Comparison of ENCODE assay signal across 1 cellular context in the genomic region with DNA sequence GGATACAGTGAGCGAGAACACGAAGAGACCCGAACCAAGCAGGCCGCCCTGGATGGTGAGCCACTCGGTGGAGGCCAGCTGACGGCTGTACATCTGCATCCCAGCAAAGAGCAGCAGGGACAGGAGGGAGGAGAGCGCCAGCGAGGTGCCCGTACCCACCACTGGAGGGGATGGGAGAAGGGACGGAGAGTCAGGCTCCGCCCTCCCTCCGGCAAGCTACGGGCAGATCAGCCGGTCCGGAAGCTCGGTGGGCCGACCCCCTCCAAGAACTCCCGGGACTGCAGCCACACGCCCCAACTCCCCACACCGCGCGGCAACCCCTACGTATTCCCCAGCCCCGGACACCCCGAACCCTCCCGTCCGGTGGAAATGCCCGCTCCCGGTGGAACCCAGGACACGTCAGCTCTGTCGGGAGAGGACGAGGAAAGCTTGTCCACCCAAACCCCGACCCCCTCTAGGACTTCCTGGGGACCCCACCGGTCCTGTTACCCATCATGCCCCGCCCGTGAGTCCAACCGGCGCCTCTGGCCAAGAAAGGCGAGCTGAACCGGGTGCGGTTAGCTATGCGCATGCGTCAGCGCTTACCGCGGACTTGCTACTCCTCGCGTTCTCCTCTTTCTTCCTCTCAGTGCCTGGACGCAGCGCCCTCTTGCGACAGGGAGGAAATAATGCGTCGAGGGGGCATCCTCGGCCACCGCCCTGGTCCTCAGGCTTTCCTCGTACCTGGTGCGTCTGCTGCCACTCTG.
TF ChIP-seq lines count a peak whose summit lies in the region.

A gene (minus strand): TSS at position 573 of the 746 bp plus-strand sequence. CDS start 80 bp downstream, at position 493.

TF ChIP-seq in HepG2, 621 proteins besides CTCF, POLR2A, EP300 and RAD21 (continued from another document and continues in another):
- TF ChIP-seq, protein P1, sequence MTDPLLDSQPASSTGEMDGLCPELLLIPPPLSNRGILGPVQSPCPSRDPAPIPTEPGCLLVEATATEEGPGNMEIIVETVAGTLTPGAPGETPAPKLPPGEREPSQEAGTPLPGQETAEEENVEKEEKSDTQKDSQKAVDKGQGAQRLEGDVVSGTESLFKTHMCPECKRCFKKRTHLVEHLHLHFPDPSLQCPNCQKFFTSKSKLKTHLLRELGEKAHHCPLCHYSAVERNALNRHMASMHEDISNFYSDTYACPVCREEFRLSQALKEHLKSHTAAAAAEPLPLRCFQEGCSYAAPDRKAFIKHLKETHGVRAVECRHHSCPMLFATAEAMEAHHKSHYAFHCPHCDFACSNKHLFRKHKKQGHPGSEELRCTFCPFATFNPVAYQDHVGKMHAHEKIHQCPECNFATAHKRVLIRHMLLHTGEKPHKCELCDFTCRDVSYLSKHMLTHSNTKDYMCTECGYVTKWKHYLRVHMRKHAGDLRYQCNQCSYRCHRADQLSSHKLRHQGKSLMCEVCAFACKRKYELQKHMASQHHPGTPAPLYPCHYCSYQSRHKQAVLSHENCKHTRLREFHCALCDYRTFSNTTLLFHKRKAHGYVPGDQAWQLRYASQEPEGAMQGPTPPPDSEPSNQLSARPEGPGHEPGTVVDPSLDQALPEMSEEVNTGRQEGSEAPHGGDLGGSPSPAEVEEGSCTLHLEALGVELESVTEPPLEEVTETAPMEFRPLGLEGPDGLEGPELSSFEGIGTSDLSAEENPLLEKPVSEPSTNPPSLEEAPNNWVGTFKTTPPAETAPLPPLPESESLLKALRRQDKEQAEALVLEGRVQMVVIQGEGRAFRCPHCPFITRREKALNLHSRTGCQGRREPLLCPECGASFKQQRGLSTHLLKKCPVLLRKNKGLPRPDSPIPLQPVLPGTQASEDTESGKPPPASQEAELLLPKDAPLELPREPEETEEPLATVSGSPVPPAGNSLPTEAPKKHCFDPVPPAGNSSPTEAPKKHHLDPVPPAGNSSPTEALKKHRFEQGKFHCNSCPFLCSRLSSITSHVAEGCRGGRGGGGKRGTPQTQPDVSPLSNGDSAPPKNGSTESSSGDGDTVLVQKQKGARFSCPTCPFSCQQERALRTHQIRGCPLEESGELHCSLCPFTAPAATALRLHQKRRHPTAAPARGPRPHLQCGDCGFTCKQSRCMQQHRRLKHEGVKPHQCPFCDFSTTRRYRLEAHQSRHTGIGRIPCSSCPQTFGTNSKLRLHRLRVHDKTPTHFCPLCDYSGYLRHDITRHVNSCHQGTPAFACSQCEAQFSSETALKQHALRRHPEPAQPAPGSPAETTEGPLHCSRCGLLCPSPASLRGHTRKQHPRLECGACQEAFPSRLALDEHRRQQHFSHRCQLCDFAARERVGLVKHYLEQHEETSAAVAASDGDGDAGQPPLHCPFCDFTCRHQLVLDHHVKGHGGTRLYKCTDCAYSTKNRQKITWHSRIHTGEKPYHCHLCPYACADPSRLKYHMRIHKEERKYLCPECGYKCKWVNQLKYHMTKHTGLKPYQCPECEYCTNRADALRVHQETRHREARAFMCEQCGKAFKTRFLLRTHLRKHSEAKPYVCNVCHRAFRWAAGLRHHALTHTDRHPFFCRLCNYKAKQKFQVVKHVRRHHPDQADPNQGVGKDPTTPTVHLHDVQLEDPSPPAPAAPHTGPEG (CRISPR knock-in tag; IDR thresholded peaks at IDR 0.05) = 0 out of 2 replicates have a peak, but pooled peaks have one; percentile 39
- TF ChIP-seq ZNF136 (CRISPR knock-in tag; IDR thresholded peaks at IDR 0.05; ENCODE audit: low read depth) (no peak; the same call in 1 of the 2 replicates), IRX3 (CRISPR knock-in tag; IDR thresholded peaks at IDR 0.05; ENCODE audit: borderline replicate concordance, low read depth) (no peak), ZNF251 (CRISPR knock-in tag; IDR thresholded peaks at IDR 0.05) (no peak), GABPB1 (CRISPR knock-in tag; IDR thresholded peaks at IDR 0.05) (peak; percentile 93), ZNF253 (CRISPR knock-in tag; IDR thresholded peaks at IDR 0.05; ENCODE audit: borderline replicate concordance) (0 out of 2 replicates have a peak, but pooled peaks have one; percentile 45), PHF8 (CRISPR knock-in tag; IDR thresholded peaks at IDR 0.05) (peak; percentile 78), ZEB1 (IDR thresholded peaks at IDR 0.05; ENCODE audit: insufficient replicate concordance, low read depth) (peak; percentile 37), SOX6 (IDR thresholded peaks at IDR 0.05) (no peak), SOX6 (CRISPR knock-in tag; IDR thresholded peaks at IDR 0.05) (peak; percentile 58; the same call in 1 of the 2 replicates), KLF13 (CRISPR knock-in tag; IDR thresholded peaks at IDR 0.05) (no peak), ZNF780A (CRISPR knock-in tag; IDR thresholded peaks at IDR 0.05) (no peak), RARG (CRISPR knock-in tag; IDR thresholded peaks at IDR 0.05; ENCODE audit: low read depth) (no peak), IKZF4 (CRISPR knock-in tag; IDR thresholded peaks at IDR 0.05; ENCODE audit: borderline replicate concordance, low read depth, not compliant biosample characterization) (no peak), ELF4 (CRISPR knock-in tag; IDR thresholded peaks at IDR 0.05; ENCODE audit: borderline replicate concordance) (no peak), TCF12 (IDR thresholded peaks at IDR 0.05) (no peak), TCF12 (CRISPR knock-in tag; IDR thresholded peaks at IDR 0.05) (peak; percentile 72; the same call in 1 of the 2 replicates), FOXK2 (IDR thresholded peaks at IDR 0.05) (no peak), ZNF644 (CRISPR knock-in tag; IDR thresholded peaks at IDR 0.05; ENCODE audit: low read depth) (no peak), HDAC1 (CRISPR knock-in tag; IDR thresholded peaks at IDR 0.05) (peak; percentile 67), FOXO1 (CRISPR knock-in tag; IDR thresholded peaks at IDR 0.05) (peak; percentile 12; the same call in 1 of the 2 replicates), MAZ (IDR thresholded peaks at IDR 0.05; ENCODE audit: borderline replicate concordance, low read depth, low read length) (peak; percentile 45; the same call in 1 of the 2 replicates), MAZ (CRISPR knock-in tag; IDR thresholded peaks at IDR 0.05; ENCODE audit: low read depth) (peak; percentile 93)
- TF ChIP-seq, protein P2, sequence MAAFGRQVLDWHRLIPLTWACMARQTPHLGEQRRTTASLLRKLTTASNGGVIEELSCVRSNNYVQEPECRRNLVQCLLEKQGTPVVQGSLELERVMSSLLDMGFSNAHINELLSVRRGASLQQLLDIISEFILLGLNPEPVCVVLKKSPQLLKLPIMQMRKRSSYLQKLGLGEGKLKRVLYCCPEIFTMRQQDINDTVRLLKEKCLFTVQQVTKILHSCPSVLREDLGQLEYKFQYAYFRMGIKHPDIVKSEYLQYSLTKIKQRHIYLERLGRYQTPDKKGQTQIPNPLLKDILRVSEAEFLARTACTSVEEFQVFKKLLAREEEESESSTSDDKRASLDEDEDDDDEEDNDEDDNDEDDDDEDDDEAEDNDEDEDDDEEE (CRISPR knock-in tag; IDR thresholded peaks at IDR 0.05) = peak; percentile 97
- TF ChIP-seq, protein P3, sequence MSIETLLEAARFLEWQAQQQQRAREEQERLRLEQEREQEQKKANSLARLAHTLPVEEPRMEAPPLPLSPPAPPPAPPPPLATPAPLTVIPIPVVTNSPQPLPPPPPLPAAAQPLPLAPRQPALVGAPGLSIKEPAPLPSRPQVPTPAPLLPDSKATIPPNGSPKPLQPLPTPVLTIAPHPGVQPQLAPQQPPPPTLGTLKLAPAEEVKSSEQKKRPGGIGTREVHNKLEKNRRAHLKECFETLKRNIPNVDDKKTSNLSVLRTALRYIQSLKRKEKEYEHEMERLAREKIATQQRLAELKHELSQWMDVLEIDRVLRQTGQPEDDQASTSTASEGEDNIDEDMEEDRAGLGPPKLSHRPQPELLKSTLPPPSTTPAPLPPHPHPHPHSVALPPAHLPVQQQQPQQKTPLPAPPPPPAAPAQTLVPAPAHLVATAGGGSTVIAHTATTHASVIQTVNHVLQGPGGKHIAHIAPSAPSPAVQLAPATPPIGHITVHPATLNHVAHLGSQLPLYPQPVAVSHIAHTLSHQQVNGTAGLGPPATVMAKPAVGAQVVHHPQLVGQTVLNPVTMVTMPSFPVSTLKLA (IDR thresholded peaks at IDR 0.05) = no peak
- TF ChIP-seq, protein P4, sequence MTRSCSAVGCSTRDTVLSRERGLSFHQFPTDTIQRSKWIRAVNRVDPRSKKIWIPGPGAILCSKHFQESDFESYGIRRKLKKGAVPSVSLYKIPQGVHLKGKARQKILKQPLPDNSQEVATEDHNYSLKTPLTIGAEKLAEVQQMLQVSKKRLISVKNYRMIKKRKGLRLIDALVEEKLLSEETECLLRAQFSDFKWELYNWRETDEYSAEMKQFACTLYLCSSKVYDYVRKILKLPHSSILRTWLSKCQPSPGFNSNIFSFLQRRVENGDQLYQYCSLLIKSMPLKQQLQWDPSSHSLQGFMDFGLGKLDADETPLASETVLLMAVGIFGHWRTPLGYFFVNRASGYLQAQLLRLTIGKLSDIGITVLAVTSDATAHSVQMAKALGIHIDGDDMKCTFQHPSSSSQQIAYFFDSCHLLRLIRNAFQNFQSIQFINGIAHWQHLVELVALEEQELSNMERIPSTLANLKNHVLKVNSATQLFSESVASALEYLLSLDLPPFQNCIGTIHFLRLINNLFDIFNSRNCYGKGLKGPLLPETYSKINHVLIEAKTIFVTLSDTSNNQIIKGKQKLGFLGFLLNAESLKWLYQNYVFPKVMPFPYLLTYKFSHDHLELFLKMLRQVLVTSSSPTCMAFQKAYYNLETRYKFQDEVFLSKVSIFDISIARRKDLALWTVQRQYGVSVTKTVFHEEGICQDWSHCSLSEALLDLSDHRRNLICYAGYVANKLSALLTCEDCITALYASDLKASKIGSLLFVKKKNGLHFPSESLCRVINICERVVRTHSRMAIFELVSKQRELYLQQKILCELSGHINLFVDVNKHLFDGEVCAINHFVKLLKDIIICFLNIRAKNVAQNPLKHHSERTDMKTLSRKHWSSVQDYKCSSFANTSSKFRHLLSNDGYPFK (CRISPR knock-in tag; IDR thresholded peaks at IDR 0.05; ENCODE audit: borderline replicate concordance) = peak; percentile 77; the same call in 1 of the 2 replicates
- TF ChIP-seq, protein P5, sequence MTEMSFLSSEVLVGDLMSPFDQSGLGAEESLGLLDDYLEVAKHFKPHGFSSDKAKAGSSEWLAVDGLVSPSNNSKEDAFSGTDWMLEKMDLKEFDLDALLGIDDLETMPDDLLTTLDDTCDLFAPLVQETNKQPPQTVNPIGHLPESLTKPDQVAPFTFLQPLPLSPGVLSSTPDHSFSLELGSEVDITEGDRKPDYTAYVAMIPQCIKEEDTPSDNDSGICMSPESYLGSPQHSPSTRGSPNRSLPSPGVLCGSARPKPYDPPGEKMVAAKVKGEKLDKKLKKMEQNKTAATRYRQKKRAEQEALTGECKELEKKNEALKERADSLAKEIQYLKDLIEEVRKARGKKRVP (CRISPR knock-in tag; IDR thresholded peaks at IDR 0.05) = no peak
- TF ChIP-seq, protein P6, sequence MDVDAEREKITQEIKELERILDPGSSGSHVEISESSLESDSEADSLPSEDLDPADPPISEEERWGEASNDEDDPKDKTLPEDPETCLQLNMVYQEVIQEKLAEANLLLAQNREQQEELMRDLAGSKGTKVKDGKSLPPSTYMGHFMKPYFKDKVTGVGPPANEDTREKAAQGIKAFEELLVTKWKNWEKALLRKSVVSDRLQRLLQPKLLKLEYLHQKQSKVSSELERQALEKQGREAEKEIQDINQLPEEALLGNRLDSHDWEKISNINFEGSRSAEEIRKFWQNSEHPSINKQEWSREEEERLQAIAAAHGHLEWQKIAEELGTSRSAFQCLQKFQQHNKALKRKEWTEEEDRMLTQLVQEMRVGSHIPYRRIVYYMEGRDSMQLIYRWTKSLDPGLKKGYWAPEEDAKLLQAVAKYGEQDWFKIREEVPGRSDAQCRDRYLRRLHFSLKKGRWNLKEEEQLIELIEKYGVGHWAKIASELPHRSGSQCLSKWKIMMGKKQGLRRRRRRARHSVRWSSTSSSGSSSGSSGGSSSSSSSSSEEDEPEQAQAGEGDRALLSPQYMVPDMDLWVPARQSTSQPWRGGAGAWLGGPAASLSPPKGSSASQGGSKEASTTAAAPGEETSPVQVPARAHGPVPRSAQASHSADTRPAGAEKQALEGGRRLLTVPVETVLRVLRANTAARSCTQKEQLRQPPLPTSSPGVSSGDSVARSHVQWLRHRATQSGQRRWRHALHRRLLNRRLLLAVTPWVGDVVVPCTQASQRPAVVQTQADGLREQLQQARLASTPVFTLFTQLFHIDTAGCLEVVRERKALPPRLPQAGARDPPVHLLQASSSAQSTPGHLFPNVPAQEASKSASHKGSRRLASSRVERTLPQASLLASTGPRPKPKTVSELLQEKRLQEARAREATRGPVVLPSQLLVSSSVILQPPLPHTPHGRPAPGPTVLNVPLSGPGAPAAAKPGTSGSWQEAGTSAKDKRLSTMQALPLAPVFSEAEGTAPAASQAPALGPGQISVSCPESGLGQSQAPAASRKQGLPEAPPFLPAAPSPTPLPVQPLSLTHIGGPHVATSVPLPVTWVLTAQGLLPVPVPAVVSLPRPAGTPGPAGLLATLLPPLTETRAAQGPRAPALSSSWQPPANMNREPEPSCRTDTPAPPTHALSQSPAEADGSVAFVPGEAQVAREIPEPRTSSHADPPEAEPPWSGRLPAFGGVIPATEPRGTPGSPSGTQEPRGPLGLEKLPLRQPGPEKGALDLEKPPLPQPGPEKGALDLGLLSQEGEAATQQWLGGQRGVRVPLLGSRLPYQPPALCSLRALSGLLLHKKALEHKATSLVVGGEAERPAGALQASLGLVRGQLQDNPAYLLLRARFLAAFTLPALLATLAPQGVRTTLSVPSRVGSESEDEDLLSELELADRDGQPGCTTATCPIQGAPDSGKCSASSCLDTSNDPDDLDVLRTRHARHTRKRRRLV (CRISPR knock-in tag; IDR thresholded peaks at IDR 0.05) = peak; percentile 24; the same call in 1 of the 2 replicates
- TF ChIP-seq, protein P7, sequence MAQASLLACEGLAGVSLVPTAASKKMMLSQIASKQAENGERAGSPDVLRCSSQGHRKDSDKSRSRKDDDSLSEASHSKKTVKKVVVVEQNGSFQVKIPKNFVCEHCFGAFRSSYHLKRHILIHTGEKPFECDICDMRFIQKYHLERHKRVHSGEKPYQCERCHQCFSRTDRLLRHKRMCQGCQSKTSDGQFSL (CRISPR knock-in tag; IDR thresholded peaks at IDR 0.05) = 0 out of 2 replicates have a peak, but pooled peaks have one; percentile 28
